ENCODE assay signal across 1 cellular context in genomic region chr4:17468638-17469221, GRCh38.
TF ChIP-seq lines count a peak whose summit lies in the region.

No MANE protein-coding gene starts in this region.

TF ChIP-seq in WTC11, 78 proteins besides CTCF, POLR2A, EP300 and RAD21 (continued from another document):
- no peak for TF ChIP-seq AFF4 (CRISPR knock-in tag; IDR thresholded peaks at IDR 0.05; ENCODE audit: borderline replicate concordance)
